15 cellular contexts compared by ENCODE assay signal in the genomic region with DNA sequence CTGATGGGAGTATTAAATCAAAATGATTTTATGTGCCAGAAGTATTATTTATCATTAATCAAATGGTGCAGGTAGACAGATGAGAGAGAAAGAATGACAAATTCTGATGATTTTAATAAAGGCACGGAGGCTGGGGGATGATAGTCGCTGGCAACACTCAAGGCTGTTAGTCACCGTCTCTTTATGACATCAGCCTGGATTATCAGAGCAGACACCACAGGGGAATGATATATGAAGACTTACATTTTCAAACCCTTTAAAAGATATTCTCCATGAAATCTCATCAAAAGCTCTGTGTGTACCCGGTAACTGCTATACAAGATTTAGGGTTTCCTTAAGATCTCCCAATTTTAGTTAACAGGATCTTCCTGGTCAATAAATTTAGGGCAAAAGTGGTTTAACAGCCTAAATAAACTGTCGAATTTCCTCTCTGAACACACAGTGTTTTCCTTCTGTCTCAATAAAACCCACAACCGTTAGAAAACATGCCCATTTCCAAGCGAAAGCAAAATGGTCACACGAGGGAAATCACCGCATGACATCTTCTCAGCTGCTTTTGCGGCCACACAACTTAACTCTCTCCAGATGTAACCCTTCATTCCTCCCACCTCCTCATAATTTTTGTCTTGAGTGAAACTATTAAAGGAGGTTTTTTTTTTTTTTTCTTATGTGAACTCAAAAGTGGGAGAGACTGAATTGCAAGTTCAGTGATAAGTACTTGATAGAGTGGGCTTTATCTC.
DNase-seq lines count a peak whose midpoint lies in the region; ATAC-seq and TF ChIP-seq lines count a peak whose summit lies in the region.
"Had no signal": no experiment of that assay in that cellular context is flagged by ENCODE, and none has a peak within 500 bp of the region (broad histone marks: within the 10 kb centered on the region; RNA-seq: fewer than 3 reads in every experiment).

No MANE protein-coding gene starts in this region.

- no peaks in the 10 kb centered on the region for H3K4me1 ChIP-seq in skeletal muscle satellite cell (ENCODE audit: control insufficient read depth, insufficient read depth, low read length)
- H3K4me1 ChIP-seq: breast epithelium, esophagus squamous epithelium had no signal

- no peak for TF ChIP-seq CTCF in coronary artery (IDR thresholded peaks at IDR 0.05)

- H3K36me3 ChIP-seq in skeletal muscle satellite cell (ENCODE audit: insufficient read depth, low read length) = no peaks in the 10 kb centered on the region
- H3K36me3 ChIP-seq: breast epithelium, esophagus squamous epithelium had no signal

- peak; percentile 45 for ATAC-seq in HG02870 (IDR thresholded peaks at IDR 0.05; ENCODE audit: unreplicated experiment)
- no peak for ATAC-seq in GM18511 (IDR thresholded peaks at IDR 0.05; ENCODE audit: unreplicated experiment)
- ATAC-seq: HepG2; stimulated activated effector memory CD8-positive, alpha-beta T cell treated with anti-CD3 and anti-CD28 coated beads, Interleukin-12 subunit alpha, Interleukin-12 subunit beta, amount 100 ng/mL, for 72 hours had no signal

- peaks cover 16% of the 10 kb centered on the region for H3K27me3 ChIP-seq in skeletal muscle satellite cell (ENCODE audit: control insufficient read depth, insufficient read depth, low read length)
- H3K27me3 ChIP-seq: breast epithelium, esophagus squamous epithelium had no signal

- peak overlapping the region; percentile 58 for H3K4me3 ChIP-seq in coronary artery
- H3K4me3 ChIP-seq in skeletal muscle satellite cell (ENCODE audit: low read length) = no peak overlapping the region
- H3K4me3 ChIP-seq: esophagus squamous epithelium had no signal

- no peaks in the 10 kb centered on the region for H3K9me3 ChIP-seq in skeletal muscle satellite cell (replicated peaks; ENCODE audit: low read length)
- H3K9me3 ChIP-seq: esophagus squamous epithelium had no signal

- peak; percentile 34 for DNase-seq in GM04503 (ENCODE audit: low read depth)
- DNase-seq in coronary artery (ENCODE audit: low spot score) = no peak
- no peak for DNase-seq in central memory CD4-positive, alpha-beta T cell
- no peak for DNase-seq in HK-2 (ENCODE audit: unreplicated experiment)
- DNase-seq in DMS153 (lab: John Stamatoyannopoulos, UW) = no peak
- DNase-seq: activated CD8-positive, alpha-beta memory T cell treated with anti-CD3 and anti-CD28 coated beads, Interleukin-2, amount 50 U/mL, for 48 hours; esophagus squamous epithelium; GOT3; NCI-H1930 had no signal

- H3K9ac ChIP-seq in skeletal muscle satellite cell (ENCODE audit: low read depth, low read length) = no peak overlapping the region

- peak overlapping the region; percentile 10 for H3K4me2 ChIP-seq in skeletal muscle satellite cell (ENCODE audit: low read length)

- peak overlapping the region; percentile 26 to 28 for H3K27ac ChIP-seq in coronary artery
- H3K27ac ChIP-seq: esophagus squamous epithelium had no signal
